19 cellular contexts compared by ENCODE assay signal in the genomic region with DNA sequence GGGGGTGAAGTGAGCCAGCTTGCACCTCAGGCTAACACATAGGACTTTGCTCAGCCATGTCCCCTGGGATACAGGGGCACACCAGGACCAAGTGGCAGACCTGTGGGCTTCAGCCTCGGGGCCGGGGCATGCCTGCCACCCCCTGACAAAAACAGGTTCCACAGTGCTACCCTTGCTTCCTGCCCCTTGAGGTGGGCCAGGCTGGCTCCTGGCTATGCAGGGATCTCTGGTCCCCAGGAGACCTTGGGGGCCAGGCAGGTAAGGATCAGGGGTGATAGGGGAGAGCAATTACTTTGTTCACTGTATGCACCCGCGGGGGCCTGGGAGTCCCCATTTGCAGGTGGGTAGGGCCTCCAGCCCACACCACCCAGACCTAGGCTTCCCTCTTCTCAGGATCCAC. TPM values are rescaled to one million over a fixed set of nuclear protein-coding genes. Genes with fewer than 3 reads are reported as not detected.
DNase-seq lines count a peak whose midpoint lies in the region; ATAC-seq and TF ChIP-seq lines count a peak whose summit lies in the region.
"Had no signal": no experiment of that assay in that cellular context is flagged by ENCODE, and none has a peak within 500 bp of the region (broad histone marks: within the 10 kb centered on the region; RNA-seq: fewer than 3 reads in every experiment).

No MANE protein-coding gene starts in this region.

- H3K36me3 Mint-ChIP-seq in osteocyte (ENCODE audit: unreplicated experiment): peaks cover 13% of the 10 kb centered on the region
- H3K36me3 Mint-ChIP-seq: CD14-positive monocyte had no signal

- H3K9ac ChIP-seq in BLaER1: no peak overlapping the region

- H3K27ac Mint-ChIP-seq in osteocyte (ENCODE audit: unreplicated experiment): no peak overlapping the region
- H3K27ac Mint-ChIP-seq: B cell; CD14-positive monocyte; CD4-positive, alpha-beta T cell; GM23338; H9 had no signal

- no peaks in the 10 kb centered on the region for H3K9me3 Mint-ChIP-seq in osteocyte (ENCODE audit: unreplicated experiment)
- H3K9me3 Mint-ChIP-seq: CD4-positive, alpha-beta T cell; CD8-positive, alpha-beta memory T cell; GM23338; H9 had no signal

- intact Hi-C loops in Right ventricle myocardium superior (cut with DNase I): loop anchor here (2.0 to 5.0 kb wide), 2 partner anchors 63 to 422 kb away; no protein-coding TSS in a partner anchor
- intact Hi-C loops in Right ventricle myocardium inferior (cut with DNase I): loop anchor here (5.0 kb wide), 1 partner anchor 422 kb away; no protein-coding TSS in a partner anchor
- intact Hi-C loops in left colon (cut with DNase I, micrococcal nuclease): loop anchor here in 1 of 2 donors (5.0 kb wide), 2 partner anchors 62 to 422 kb away; no protein-coding TSS in a partner anchor

- peaks cover 10% of the 10 kb centered on the region for H3K4me1 Mint-ChIP-seq in osteocyte (ENCODE audit: unreplicated experiment)

- no peaks in the 10 kb centered on the region; the same call in 1 of the 2 replicates for H3K36me3 ChIP-seq in BLaER1

- H4K20me1 ChIP-seq in BLaER1: no peaks in the 10 kb centered on the region; the same call in 1 of the 2 replicates

- no peak for TF ChIP-seq CTCF in osteocyte (IDR thresholded peaks at IDR 0.05)

- DNase-seq in Right ventricle myocardium superior: peak; percentile 27
- DNase-seq in Right ventricle myocardium inferior (ENCODE audit: missing footprints): no peak
- no peak for DNase-seq in left colon
- DNase-seq in foreskin melanocyte: no peak
- no peak for DNase-seq in osteocyte (ENCODE audit: extremely low spot score, unreplicated experiment)
- DNase-seq: CD4-positive, alpha-beta T cell; CD8-positive, alpha-beta memory T cell; GF-D8; H9 had no signal

- no peak for ATAC-seq in Right ventricle myocardium superior (ENCODE audit: poor library complexity)
- ATAC-seq in Right ventricle myocardium inferior: no peak
- ATAC-seq in left colon: peak; percentile 2
- ATAC-seq: HCT116 had no signal

- no peak overlapping the region for H3K4me3 Mint-ChIP-seq in osteocyte (ENCODE audit: unreplicated experiment)
- H3K4me3 Mint-ChIP-seq: CD14-positive monocyte had no signal

- H3K4me1 ChIP-seq in BLaER1: peaks cover 90% of the 10 kb centered on the region

- H3K27me3 Mint-ChIP-seq in osteocyte (ENCODE audit: unreplicated experiment): peaks cover 2% of the 10 kb centered on the region
- H3K27me3 Mint-ChIP-seq: CD4-positive, alpha-beta T cell; CD8-positive, alpha-beta memory T cell had no signal

- H3K9me3 ChIP-seq in BLaER1: no peaks in the 10 kb centered on the region
- H3K9me3 ChIP-seq: BLaER1 treated with 17β-estradiol and CSF1 and Interleukin-3, amounts not matched to agents 10 nM and 100 nM had no signal

- no peak overlapping the region for H3K27ac ChIP-seq in BLaER1
- H3K27ac ChIP-seq: 22Rv1; BLaER1 treated with 17β-estradiol and CSF1 and Interleukin-3, amounts not matched to agents 10 nM and 100 nM had no signal

- peak overlapping the region; percentile 85; the same call in 1 of the 2 replicates for H3K4me2 ChIP-seq in BLaER1
- H3K4me2 ChIP-seq: GM23338 had no signal

- no peak overlapping the region for H3K4me3 ChIP-seq in BLaER1
- H3K4me3 ChIP-seq: BLaER1 treated with 17β-estradiol and CSF1 and Interleukin-3, amounts not matched to agents 10 nM and 100 nM; GM23338 had no signal

- H3K27me3 ChIP-seq in BLaER1: no peaks in the 10 kb centered on the region
- H3K27me3 ChIP-seq: BLaER1 treated with 17β-estradiol and CSF1 and Interleukin-3, amounts not matched to agents 10 nM and 100 nM had no signal

RNA-seq across cellular contexts. Expression of gene MYO7A, which starts 2.4 kb away (rescaled TPM):
- 4.4 TPM for total RNA-seq in Right ventricle myocardium superior
- 7.0 TPM for total RNA-seq in Right ventricle myocardium inferior
- 1 to 10 TPM; 4.8 to 5.8 TPM for total RNA-seq in left colon
- 0.08 TPM in 1 of 2 replicates, not detected in the other for total RNA-seq in osteocyte

RNA-seq across cellular contexts. Expression of gene OMP, which starts 23.1 kb away (rescaled TPM):
- not detected for total RNA-seq in Right ventricle myocardium superior
- not detected for total RNA-seq in Right ventricle myocardium inferior
- total RNA-seq in left colon: 10 to 100 TPM in 1 of 2 donors, 1 to 10 TPM in 1; 7.1 to 11.9 TPM
- total RNA-seq in osteocyte: not detected in 2 replicates
- total RNA-seq: B cell; CD4-positive, alpha-beta T cell; CD8-positive, alpha-beta memory T cell; Daoy; G401; H4; H9 had no signal

RNA-seq across cellular contexts. Expression of gene CAPN5, which starts 58.9 kb away (rescaled TPM):
- 2.6 TPM for total RNA-seq in Right ventricle myocardium superior
- 3.7 TPM for total RNA-seq in Right ventricle myocardium inferior
- total RNA-seq in left colon: 100 to 1,000 TPM; 219 to 339 TPM
- 12.8 TPM in 2 replicates for total RNA-seq in osteocyte

Comparison
In these comparisons a context has a peak if more than half of its experiments do, and no peak if none do; other contexts are left out.
1. RNA of gene CAPN5, which starts 58.9 kb away (total RNA-seq): 219 to 339 TPM in left colon; 12.8 TPM in osteocyte, 3.7 TPM in Right ventricle myocardium inferior (single experiment) and 2.6 TPM in Right ventricle myocardium superior (single experiment); every median in the first group is over 10 times any median in the second.